1 cellular context compared by ENCODE assay signal in the genomic region with DNA sequence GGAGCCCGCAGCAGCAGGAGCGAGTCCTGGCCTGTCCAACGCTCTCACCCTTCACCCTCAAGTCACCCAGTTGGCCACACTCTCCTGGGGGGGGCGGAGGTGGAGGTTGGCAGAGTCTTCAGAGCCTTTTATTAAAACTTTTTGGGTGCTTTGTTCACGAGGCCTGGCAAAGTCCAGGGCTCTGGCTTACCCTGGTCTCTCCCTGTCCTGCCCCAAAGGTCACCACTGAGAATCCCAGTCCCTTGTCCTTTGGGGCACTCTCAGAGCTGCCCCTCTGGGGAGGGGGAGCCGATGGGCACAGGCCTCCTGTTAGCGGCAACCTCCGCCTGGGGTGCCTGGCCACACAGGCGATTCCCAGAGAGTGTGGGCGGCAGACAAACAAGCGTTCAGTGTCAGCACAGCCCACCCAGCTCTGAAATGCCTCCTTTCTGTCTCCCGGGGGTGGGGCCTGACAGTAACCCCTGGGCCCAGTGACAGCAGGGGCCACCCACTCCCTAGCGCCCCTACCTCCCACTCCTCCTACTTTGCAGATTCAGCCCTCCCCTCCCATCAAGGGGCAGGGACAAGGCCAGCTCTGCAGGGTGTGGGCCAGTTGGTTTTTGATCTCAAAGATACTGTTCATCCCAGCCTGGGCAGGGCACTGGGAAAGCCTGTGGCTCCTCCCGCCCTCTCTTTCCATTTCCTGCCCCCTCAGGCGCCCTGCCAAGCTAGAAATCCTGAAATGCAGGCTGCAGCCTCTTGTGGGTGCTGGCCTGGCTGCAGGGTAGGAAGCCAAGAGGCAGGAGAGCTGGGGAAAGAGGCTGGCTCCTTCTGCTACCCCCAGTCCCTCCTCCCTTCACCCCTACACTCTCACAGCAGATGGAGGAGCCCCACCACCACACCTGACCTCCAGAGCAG.
TF ChIP-seq lines count a peak whose summit lies in the region.

No MANE protein-coding gene starts in this region.

TF ChIP-seq in HepG2, 621 proteins besides CTCF, POLR2A, EP300 and RAD21 (continued from another document and continues in another):
- TF ChIP-seq, protein P1, sequence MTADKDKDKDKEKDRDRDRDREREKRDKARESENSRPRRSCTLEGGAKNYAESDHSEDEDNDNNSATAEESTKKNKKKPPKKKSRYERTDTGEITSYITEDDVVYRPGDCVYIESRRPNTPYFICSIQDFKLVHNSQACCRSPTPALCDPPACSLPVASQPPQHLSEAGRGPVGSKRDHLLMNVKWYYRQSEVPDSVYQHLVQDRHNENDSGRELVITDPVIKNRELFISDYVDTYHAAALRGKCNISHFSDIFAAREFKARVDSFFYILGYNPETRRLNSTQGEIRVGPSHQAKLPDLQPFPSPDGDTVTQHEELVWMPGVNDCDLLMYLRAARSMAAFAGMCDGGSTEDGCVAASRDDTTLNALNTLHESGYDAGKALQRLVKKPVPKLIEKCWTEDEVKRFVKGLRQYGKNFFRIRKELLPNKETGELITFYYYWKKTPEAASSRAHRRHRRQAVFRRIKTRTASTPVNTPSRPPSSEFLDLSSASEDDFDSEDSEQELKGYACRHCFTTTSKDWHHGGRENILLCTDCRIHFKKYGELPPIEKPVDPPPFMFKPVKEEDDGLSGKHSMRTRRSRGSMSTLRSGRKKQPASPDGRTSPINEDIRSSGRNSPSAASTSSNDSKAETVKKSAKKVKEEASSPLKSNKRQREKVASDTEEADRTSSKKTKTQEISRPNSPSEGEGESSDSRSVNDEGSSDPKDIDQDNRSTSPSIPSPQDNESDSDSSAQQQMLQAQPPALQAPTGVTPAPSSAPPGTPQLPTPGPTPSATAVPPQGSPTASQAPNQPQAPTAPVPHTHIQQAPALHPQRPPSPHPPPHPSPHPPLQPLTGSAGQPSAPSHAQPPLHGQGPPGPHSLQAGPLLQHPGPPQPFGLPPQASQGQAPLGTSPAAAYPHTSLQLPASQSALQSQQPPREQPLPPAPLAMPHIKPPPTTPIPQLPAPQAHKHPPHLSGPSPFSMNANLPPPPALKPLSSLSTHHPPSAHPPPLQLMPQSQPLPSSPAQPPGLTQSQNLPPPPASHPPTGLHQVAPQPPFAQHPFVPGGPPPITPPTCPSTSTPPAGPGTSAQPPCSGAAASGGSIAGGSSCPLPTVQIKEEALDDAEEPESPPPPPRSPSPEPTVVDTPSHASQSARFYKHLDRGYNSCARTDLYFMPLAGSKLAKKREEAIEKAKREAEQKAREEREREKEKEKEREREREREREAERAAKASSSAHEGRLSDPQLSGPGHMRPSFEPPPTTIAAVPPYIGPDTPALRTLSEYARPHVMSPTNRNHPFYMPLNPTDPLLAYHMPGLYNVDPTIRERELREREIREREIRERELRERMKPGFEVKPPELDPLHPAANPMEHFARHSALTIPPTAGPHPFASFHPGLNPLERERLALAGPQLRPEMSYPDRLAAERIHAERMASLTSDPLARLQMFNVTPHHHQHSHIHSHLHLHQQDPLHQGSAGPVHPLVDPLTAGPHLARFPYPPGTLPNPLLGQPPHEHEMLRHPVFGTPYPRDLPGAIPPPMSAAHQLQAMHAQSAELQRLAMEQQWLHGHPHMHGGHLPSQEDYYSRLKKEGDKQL (CRISPR knock-in tag; IDR thresholded peaks at IDR 0.05; ENCODE audit: low read depth): no peak
- TF ChIP-seq NR3C1 (CRISPR knock-in tag; IDR thresholded peaks at IDR 0.05): no peak
- peak; percentile 81 for TF ChIP-seq ZFP90 (CRISPR knock-in tag; IDR thresholded peaks at IDR 0.05; ENCODE audit: borderline replicate concordance)
- TF ChIP-seq, protein P2, sequence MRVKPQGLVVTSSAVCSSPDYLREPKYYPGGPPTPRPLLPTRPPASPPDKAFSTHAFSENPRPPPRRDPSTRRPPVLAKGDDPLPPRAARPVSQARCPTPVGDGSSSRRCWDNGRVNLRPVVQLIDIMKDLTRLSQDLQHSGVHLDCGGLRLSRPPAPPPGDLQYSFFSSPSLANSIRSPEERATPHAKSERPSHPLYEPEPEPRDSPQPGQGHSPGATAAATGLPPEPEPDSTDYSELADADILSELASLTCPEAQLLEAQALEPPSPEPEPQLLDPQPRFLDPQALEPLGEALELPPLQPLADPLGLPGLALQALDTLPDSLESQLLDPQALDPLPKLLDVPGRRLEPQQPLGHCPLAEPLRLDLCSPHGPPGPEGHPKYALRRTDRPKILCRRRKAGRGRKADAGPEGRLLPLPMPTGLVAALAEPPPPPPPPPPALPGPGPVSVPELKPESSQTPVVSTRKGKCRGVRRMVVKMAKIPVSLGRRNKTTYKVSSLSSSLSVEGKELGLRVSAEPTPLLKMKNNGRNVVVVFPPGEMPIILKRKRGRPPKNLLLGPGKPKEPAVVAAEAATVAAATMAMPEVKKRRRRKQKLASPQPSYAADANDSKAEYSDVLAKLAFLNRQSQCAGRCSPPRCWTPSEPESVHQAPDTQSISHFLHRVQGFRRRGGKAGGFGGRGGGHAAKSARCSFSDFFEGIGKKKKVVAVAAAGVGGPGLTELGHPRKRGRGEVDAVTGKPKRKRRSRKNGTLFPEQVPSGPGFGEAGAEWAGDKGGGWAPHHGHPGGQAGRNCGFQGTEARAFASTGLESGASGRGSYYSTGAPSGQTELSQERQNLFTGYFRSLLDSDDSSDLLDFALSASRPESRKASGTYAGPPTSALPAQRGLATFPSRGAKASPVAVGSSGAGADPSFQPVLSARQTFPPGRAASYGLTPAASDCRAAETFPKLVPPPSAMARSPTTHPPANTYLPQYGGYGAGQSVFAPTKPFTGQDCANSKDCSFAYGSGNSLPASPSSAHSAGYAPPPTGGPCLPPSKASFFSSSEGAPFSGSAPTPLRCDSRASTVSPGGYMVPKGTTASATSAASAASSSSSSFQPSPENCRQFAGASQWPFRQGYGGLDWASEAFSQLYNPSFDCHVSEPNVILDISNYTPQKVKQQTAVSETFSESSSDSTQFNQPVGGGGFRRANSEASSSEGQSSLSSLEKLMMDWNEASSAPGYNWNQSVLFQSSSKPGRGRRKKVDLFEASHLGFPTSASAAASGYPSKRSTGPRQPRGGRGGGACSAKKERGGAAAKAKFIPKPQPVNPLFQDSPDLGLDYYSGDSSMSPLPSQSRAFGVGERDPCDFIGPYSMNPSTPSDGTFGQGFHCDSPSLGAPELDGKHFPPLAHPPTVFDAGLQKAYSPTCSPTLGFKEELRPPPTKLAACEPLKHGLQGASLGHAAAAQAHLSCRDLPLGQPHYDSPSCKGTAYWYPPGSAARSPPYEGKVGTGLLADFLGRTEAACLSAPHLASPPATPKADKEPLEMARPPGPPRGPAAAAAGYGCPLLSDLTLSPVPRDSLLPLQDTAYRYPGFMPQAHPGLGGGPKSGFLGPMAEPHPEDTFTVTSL (CRISPR knock-in tag; IDR thresholded peaks at IDR 0.05; ENCODE audit: borderline replicate concordance): peak; percentile 70; the same call in 1 of the 2 replicates
- 0 out of 2 replicates have a peak, but pooled peaks have one; percentile 20 for TF ChIP-seq ZNF335 (CRISPR knock-in tag; IDR thresholded peaks at IDR 0.05)
- 0 out of 2 replicates have a peak, but pooled peaks have one; percentile 73 for TF ChIP-seq SMYD3 (CRISPR knock-in tag; IDR thresholded peaks at IDR 0.05)
- TF ChIP-seq, protein P3, sequence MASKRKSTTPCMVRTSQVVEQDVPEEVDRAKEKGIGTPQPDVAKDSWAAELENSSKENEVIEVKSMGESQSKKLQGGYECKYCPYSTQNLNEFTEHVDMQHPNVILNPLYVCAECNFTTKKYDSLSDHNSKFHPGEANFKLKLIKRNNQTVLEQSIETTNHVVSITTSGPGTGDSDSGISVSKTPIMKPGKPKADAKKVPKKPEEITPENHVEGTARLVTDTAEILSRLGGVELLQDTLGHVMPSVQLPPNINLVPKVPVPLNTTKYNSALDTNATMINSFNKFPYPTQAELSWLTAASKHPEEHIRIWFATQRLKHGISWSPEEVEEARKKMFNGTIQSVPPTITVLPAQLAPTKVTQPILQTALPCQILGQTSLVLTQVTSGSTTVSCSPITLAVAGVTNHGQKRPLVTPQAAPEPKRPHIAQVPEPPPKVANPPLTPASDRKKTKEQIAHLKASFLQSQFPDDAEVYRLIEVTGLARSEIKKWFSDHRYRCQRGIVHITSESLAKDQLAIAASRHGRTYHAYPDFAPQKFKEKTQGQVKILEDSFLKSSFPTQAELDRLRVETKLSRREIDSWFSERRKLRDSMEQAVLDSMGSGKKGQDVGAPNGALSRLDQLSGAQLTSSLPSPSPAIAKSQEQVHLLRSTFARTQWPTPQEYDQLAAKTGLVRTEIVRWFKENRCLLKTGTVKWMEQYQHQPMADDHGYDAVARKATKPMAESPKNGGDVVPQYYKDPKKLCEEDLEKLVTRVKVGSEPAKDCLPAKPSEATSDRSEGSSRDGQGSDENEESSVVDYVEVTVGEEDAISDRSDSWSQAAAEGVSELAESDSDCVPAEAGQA (IDR thresholded peaks at IDR 0.05; ENCODE audit: low read depth): peak; percentile 44
- TF ChIP-seq, protein P3 (CRISPR knock-in tag; IDR thresholded peaks at IDR 0.05; ENCODE audit: borderline replicate concordance): 0 out of 2 replicates have a peak, but pooled peaks have one; percentile 26
- TF ChIP-seq, protein P4, sequence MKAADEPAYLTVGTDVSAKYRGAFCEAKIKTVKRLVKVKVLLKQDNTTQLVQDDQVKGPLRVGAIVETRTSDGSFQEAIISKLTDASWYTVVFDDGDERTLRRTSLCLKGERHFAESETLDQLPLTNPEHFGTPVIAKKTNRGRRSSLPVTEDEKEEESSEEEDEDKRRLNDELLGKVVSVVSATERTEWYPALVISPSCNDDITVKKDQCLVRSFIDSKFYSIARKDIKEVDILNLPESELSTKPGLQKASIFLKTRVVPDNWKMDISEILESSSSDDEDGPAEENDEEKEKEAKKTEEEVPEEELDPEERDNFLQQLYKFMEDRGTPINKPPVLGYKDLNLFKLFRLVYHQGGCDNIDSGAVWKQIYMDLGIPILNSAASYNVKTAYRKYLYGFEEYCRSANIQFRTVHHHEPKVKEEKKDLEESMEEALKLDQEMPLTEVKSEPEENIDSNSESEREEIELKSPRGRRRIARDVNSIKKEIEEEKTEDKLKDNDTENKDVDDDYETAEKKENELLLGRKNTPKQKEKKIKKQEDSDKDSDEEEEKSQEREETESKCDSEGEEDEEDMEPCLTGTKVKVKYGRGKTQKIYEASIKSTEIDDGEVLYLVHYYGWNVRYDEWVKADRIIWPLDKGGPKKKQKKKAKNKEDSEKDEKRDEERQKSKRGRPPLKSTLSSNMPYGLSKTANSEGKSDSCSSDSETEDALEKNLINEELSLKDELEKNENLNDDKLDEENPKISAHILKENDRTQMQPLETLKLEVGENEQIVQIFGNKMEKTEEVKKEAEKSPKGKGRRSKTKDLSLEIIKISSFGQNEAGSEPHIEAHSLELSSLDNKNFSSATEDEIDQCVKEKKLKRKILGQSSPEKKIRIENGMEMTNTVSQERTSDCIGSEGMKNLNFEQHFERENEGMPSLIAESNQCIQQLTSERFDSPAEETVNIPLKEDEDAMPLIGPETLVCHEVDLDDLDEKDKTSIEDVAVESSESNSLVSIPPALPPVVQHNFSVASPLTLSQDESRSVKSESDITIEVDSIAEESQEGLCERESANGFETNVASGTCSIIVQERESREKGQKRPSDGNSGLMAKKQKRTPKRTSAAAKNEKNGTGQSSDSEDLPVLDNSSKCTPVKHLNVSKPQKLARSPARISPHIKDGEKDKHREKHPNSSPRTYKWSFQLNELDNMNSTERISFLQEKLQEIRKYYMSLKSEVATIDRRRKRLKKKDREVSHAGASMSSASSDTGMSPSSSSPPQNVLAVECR (CRISPR knock-in tag; IDR thresholded peaks at IDR 0.05; ENCODE audit: borderline replicate concordance): peak; percentile 85
- TF ChIP-seq RFXAP (CRISPR knock-in tag; IDR thresholded peaks at IDR 0.05; ENCODE audit: borderline replicate concordance): peak; percentile 43; the same call in 1 of the 2 replicates
- peak; percentile 27; the same call in 1 of the 2 replicates for TF ChIP-seq THYN1 (CRISPR knock-in tag; IDR thresholded peaks at IDR 0.05; ENCODE audit: borderline replicate concordance, low read depth)
- TF ChIP-seq, protein P5, sequence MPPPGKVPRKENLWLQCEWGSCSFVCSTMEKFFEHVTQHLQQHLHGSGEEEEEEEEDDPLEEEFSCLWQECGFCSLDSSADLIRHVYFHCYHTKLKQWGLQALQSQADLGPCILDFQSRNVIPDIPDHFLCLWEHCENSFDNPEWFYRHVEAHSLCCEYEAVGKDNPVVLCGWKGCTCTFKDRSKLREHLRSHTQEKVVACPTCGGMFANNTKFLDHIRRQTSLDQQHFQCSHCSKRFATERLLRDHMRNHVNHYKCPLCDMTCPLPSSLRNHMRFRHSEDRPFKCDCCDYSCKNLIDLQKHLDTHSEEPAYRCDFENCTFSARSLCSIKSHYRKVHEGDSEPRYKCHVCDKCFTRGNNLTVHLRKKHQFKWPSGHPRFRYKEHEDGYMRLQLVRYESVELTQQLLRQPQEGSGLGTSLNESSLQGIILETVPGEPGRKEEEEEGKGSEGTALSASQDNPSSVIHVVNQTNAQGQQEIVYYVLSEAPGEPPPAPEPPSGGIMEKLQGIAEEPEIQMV (CRISPR knock-in tag; IDR thresholded peaks at IDR 0.05; ENCODE audit: low read depth): peak; percentile 85
- TF ChIP-seq YEATS2 (CRISPR knock-in tag; IDR thresholded peaks at IDR 0.05; ENCODE audit: borderline replicate concordance): peak; percentile 73; the same call in 1 of the 2 replicates
- peak; percentile 82 for TF ChIP-seq ZNF7 (CRISPR knock-in tag; IDR thresholded peaks at IDR 0.05)
- TF ChIP-seq, protein P6, sequence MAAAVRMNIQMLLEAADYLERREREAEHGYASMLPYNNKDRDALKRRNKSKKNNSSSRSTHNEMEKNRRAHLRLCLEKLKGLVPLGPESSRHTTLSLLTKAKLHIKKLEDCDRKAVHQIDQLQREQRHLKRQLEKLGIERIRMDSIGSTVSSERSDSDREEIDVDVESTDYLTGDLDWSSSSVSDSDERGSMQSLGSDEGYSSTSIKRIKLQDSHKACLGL (CRISPR knock-in tag; IDR thresholded peaks at IDR 0.05): peak; percentile 54
- peak; percentile 65 for TF ChIP-seq PHF8 (CRISPR knock-in tag; IDR thresholded peaks at IDR 0.05)
- peak; percentile 3; the same call in 1 of the 2 replicates for TF ChIP-seq SIX4 (CRISPR knock-in tag; IDR thresholded peaks at IDR 0.05)
- no peak; the same call in 1 of the 2 replicates for TF ChIP-seq ZNF878 (CRISPR knock-in tag; IDR thresholded peaks at IDR 0.05)
